In genomic region chr1:53123462-53124129, GRCh38 we compare ENCODE assay signal across 17 cellular contexts. TPM values are rescaled to one million over a fixed set of nuclear protein-coding genes. Genes with fewer than 3 reads are reported as not detected.
DNase-seq lines count a peak whose midpoint lies in the region; ATAC-seq, FAIRE-seq and TF ChIP-seq lines count a peak whose summit lies in the region.
"Had no signal": no experiment of that assay in that cellular context is flagged by ENCODE, and none has a peak within 500 bp of the region (broad histone marks: within the 10 kb centered on the region; RNA-seq: fewer than 3 reads in every experiment).

No MANE protein-coding gene starts in this region.

- in situ Hi-C loops in HepG2 (cut with HindIII; ENCODE audit: extremely low pct_ligation_motif_present, low pct_unique_long_range_greater_than_20kb): no loop called here

- H3K4me1 ChIP-seq in HepG2 (ENCODE audit: insufficient read depth, low read length) (peaks cover 82% of the 10 kb centered on the region), sigmoid colon (peaks cover 0 to 72% (median 63%) of the 10 kb centered on the region in 4 donors)

- DNase-seq in AG08396 (ENCODE audit: low spot score) (peak; percentile 66), dermis blood vessel endothelial cell (peak; percentile 20), HepG2 (ENCODE audit: low spot score) (no peak), sigmoid colon (peak; percentile 91), ecto neural progenitor cell (ENCODE audit: low spot score) (no peak), NCI-H446 treated with DMSO at 0.1 percent for 48 hours (lab: John Stamatoyannopoulos, UW) (no peak), NCI-H1436 (lab: John Stamatoyannopoulos, UW) (no peak)
- no peak for DNase-seq in activated CD8-positive, alpha-beta memory T cell treated with anti-CD3 and anti-CD28 coated beads for 24 hours
- DNase-seq: activated CD4-positive, alpha-beta T cell treated with anti-CD3 and anti-CD28 coated beads, Interleukin-2, amount 50 U/mL, for 48 hours; head of caudate nucleus; NCI-H1436 treated with DMSO at 0.1 percent for 48 hours; NCI-H526; T1000 had no signal

- H3K27ac ChIP-seq in HepG2 (ENCODE audit: extremely low read length, insufficient read depth, low read length) (no peak overlapping the region), sigmoid colon (peak overlapping the region; percentile 67 to 82 (median 73))

- WGBS in HepG2 (ENCODE audit: low lambda C conversion rate): 69% methylated on average over 9 of the region's 18 CpGs
- 83 to 85% methylated on average over 18 of the region's 18 CpGs for WGBS in sigmoid colon, 2 donors

- H3K27me3 ChIP-seq in HepG2 (ENCODE audit: control insufficient read depth in 1 of 2, insufficient read depth in 2 of 2, low read length in 2 of 2): no peaks in the 10 kb centered on the region; a peak in 3 of 5 replicates
- H3K27me3 ChIP-seq in sigmoid colon: no peaks in the 10 kb centered on the region

- TF ChIP-seq CTCF in HepG2 (CRISPR knock-in tag; IDR thresholded peaks at IDR 0.05) (no peak), sigmoid colon (IDR thresholded peaks at IDR 0.05) (no peak)

- ATAC-seq in HepG2: no peak
- ATAC-seq: A549, HCT116 had no signal

- TF ChIP-seq POLR2A in HepG2 (IDR thresholded peaks at IDR 0.05; ENCODE audit: insufficient read depth in 1 of 2, low read depth in 2 of 2, low read length in 2 of 2) (no peak), sigmoid colon (IDR thresholded peaks at IDR 0.05) (no peak)

- no peaks in the 10 kb centered on the region for H3K36me3 ChIP-seq in HepG2 (replicated peaks in 1 of 2; ENCODE audit: control insufficient read depth in 1 of 2, insufficient read depth in 2 of 2, low read length in 2 of 2)
- H3K36me3 ChIP-seq in sigmoid colon: no peaks in the 10 kb centered on the region

- no TSS peak for BruUV-seq in HepG2 (replicated peaks; lab: Mats Ljungman, UMichigan)

- H3K9me3 ChIP-seq in HepG2 (ENCODE audit: low read length) (no peaks in the 10 kb centered on the region), sigmoid colon (no peaks in the 10 kb centered on the region)
- H3K9me3 ChIP-seq: A549 had no signal

- no peaks in the 10 kb centered on the region for H3K79me2 ChIP-seq in HepG2 (ENCODE audit: insufficient read depth, low read length)

- FAIRE-seq in HepG2 (lab: Jason Lieb, UNC): no peak
- FAIRE-seq: A549, colon had no signal

- H3K4me3 ChIP-seq in HepG2 (replicated peaks in 1 of 3; ENCODE audit: insufficient read depth in 1 of 3, low read depth in 2 of 3, low read length in 3 of 3): no peak overlapping the region; a peak in 1 of 6 replicates
- no peak overlapping the region for H3K4me3 ChIP-seq in sigmoid colon
- H3K4me3 ChIP-seq: A549 had no signal

- POLR2A ChIA-PET in HepG2 (lab: Yijun Ruan, JAX): interaction anchor here (0.8 to 3.2 kb wide), 5 partner anchors 15 to 37 kb away, joined by 3 to 24 read pairs (median 20); no protein-coding TSS in a partner anchor

- no peak overlapping the region for H2AFZ ChIP-seq in HepG2 (ENCODE audit: low read length)

- no peaks in the 10 kb centered on the region for H4K20me1 ChIP-seq in HepG2 (ENCODE audit: insufficient read depth, low read length)

- TF ChIP-seq RAD21 in HepG2 (CRISPR knock-in tag; IDR thresholded peaks at IDR 0.05): no peak

- H3K9ac ChIP-seq in HepG2 (ENCODE audit: insufficient read depth, low read depth, low read length): no peak overlapping the region

- CTCF ChIA-PET in HepG2 (lab: Yijun Ruan, JAX; ENCODE audit: low intra/inter-chr PET ratio, low total read pairs): no interaction called here

- intact Hi-C loops in HepG2 (cut with micrococcal nuclease; ENCODE audit: unreplicated experiment): loop anchor here (5.0 kb wide), 2 partner anchors 36 to 59 kb away; no protein-coding TSS in a partner anchor
- intact Hi-C loops in sigmoid colon (cut with DNase I): no loop called here

- no peak for TF ChIP-seq EP300 in HepG2 (IDR thresholded peaks at IDR 0.05; ENCODE audit: low read depth in 2 of 2, low read length in 2 of 2)
- no peak for TF ChIP-seq EP300 in HepG2 (CRISPR knock-in tag; IDR thresholded peaks at IDR 0.05; ENCODE audit: borderline replicate concordance)
- TF ChIP-seq EP300 in sigmoid colon (IDR thresholded peaks at IDR 0.05): no peak

- H3K4me2 ChIP-seq in HepG2 (ENCODE audit: low read depth, low read length): peak overlapping the region; percentile 62
- H3K4me2 ChIP-seq: A549 had no signal

TF ChIP-seq in HepG2, 621 proteins besides CTCF, POLR2A, EP300 and RAD21 (continues in another document):
- TF ChIP-seq ZNF382 (CRISPR knock-in tag; IDR thresholded peaks at IDR 0.05; ENCODE audit: borderline replicate concordance) (no peak), ZNF687 (CRISPR knock-in tag; IDR thresholded peaks at IDR 0.05) (peak; percentile 35; the same call in 1 of the 2 replicates), SETDB1 (CRISPR knock-in tag; IDR thresholded peaks at IDR 0.05; ENCODE audit: borderline replicate concordance) (0 out of 2 replicates have a peak, but pooled peaks have one; percentile 57)
- TF ChIP-seq, protein P1, sequence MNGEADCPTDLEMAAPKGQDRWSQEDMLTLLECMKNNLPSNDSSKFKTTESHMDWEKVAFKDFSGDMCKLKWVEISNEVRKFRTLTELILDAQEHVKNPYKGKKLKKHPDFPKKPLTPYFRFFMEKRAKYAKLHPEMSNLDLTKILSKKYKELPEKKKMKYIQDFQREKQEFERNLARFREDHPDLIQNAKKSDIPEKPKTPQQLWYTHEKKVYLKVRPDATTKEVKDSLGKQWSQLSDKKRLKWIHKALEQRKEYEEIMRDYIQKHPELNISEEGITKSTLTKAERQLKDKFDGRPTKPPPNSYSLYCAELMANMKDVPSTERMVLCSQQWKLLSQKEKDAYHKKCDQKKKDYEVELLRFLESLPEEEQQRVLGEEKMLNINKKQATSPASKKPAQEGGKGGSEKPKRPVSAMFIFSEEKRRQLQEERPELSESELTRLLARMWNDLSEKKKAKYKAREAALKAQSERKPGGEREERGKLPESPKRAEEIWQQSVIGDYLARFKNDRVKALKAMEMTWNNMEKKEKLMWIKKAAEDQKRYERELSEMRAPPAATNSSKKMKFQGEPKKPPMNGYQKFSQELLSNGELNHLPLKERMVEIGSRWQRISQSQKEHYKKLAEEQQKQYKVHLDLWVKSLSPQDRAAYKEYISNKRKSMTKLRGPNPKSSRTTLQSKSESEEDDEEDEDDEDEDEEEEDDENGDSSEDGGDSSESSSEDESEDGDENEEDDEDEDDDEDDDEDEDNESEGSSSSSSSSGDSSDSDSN (CRISPR knock-in tag; IDR thresholded peaks at IDR 0.05): 0 out of 2 replicates have a peak, but pooled peaks have one; percentile 9

RNA-seq across cellular contexts. Expression of gene SLC1A7, which starts 18.8 kb away (rescaled TPM):
- total RNA-seq in dermis blood vessel endothelial cell (not detected in 2 replicates), HepG2 (2016; rRNA removed; fragmentation: Illumina TruSeq; extraction: Trizol) (0.04 TPM in 1 of 2 replicates, not detected in the other), sigmoid colon (under 1 TPM in 3 of 4 donors, not detected in 1; 0.16 to 0.83 (median 0.54) TPM)
- 0.10 TPM in 1 of 2 replicates, not detected in the other for total RNA-seq in HepG2 (2016; cell fraction: cytosol; rRNA removed; fragmentation: Illumina TruSeq; extraction: Trizol; ENCODE audit: low read depth)
- total RNA-seq in HepG2 (2016; cell fraction: insoluble cytoplasmic fraction; rRNA removed; fragmentation: Illumina TruSeq; extraction: Trizol): 0.10 TPM in 1 of 2 replicates, not detected in the other
- total RNA-seq in HepG2 (2016; cell fraction: membrane; rRNA removed; fragmentation: Illumina TruSeq; extraction: Trizol): not detected in 2 replicates
- total RNA-seq in HepG2 (2016; cell fraction: nucleus; rRNA removed; fragmentation: Illumina TruSeq; extraction: Trizol): not detected in 2 replicates
- polyA plus RNA-seq in HepG2 (2011; rRNA removed) (2.0 and 4.8 TPM in 2 replicates), sigmoid colon (1 to 10 TPM in 2 of 3 donors, under 1 TPM in 1; 0.86 to 1.6 (median 1.2) TPM)
- polyA plus RNA-seq in HepG2 (2011; cell fraction: cytosol; rRNA removed): 1.7 and 1.9 TPM in 2 replicates
- 10.0 and 14.8 TPM in 2 replicates for polyA plus RNA-seq in HepG2 (2011; cell fraction: nucleus; rRNA removed)
- polyA plus RNA-seq in HepG2 (2012): 8.9 and 11.0 TPM in 2 replicates
- not detected in 2 replicates for polyA plus RNA-seq in HepG2 (2016; cell fraction: cytosol; fragmentation: Illumina TruSeq; extraction: Trizol; ENCODE audit: low read depth)
- polyA plus RNA-seq in HepG2 (2016; cell fraction: insoluble cytoplasmic fraction; fragmentation: Illumina TruSeq; extraction: Trizol; ENCODE audit: low read depth): not detected in 2 replicates
- 0.07 TPM in 1 of 2 replicates, not detected in the other for polyA plus RNA-seq in HepG2 (2016; cell fraction: membrane; fragmentation: Illumina TruSeq; extraction: Trizol; ENCODE audit: low read depth)
- polyA plus RNA-seq in HepG2 (2016; cell fraction: nucleus; fragmentation: Illumina TruSeq; extraction: Trizol; ENCODE audit: insufficient read depth, low read depth): not detected in 2 replicates
- polyA minus RNA-seq in HepG2 (2011; rRNA and poly(A)+ RNA removed; ENCODE audit: low replicate concordance): 2.1 TPM in 1 of 2 replicates, not detected in the other
- polyA minus RNA-seq in HepG2 (2011; cell fraction: cytosol; rRNA and poly(A)+ RNA removed): 0.70 and 0.99 TPM in 2 replicates
- 0.77 and 2.1 TPM in 2 replicates for polyA minus RNA-seq in HepG2 (2011; cell fraction: nucleus; rRNA and poly(A)+ RNA removed)
- total RNA-seq: renal cortical epithelial cell had no signal

Comparison
In these comparisons a context has a peak if more than half of its experiments do, and no peak if none do; other contexts are left out.
1. DNase-seq: peak in AG08396 (single experiment), dermis blood vessel endothelial cell (single experiment) and sigmoid colon (single experiment); none in HepG2 (single experiment), activated CD8-positive, alpha-beta memory T cell treated with anti-CD3 and anti-CD28 coated beads for 24 hours (single experiment), ecto neural progenitor cell (single experiment), NCI-H446 treated with DMSO at 0.1 percent for 48 hours (single experiment) and NCI-H1436 (single experiment).